In the genomic region with DNA sequence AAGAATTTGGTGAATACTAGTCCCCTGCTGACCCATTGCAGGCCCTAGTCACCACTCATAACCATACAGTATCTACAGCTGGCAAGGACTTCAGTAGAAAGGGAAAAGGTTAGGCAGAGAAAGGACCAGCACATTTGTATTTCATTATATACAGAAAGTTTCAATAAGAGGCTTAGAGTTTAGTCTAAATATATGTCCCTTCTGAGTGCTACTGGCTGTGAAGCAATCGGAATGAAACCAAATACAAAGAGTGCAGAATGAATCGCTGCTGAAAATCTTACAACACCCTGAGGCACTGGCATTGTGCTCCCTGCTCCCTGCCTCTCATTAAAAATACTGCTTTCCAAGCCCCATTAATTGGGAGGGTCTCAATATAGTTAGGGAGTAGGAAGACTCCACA, we compare ENCODE assay signal across 31 cellular contexts.
"Had no signal": no experiment of that assay in that cellular context is flagged by ENCODE, and none has a peak within 500 bp of the region (broad histone marks: within the 10 kb centered on the region; RNA-seq: fewer than 3 reads in every experiment).

No MANE protein-coding gene starts in this region.

- DNase-seq: activated B cell treated with CpG ODN at 0.5 μM for 24 hours; activated CD4-positive, alpha-beta T cell treated with anti-CD3 and anti-CD28 coated beads for 48 hours; activated CD4-positive, alpha-beta T cell treated with anti-CD3 and anti-CD28 coated beads, Interleukin-2, amount 50 U/mL, for 1 hour; activated CD4-positive, alpha-beta T cell treated with anti-CD3 and anti-CD28 coated beads, Interleukin-2, amount 50 U/mL, for 48 hours; activated CD8-positive, alpha-beta memory T cell treated with anti-CD3 and anti-CD28 coated beads for 24 hours; activated CD8-positive, alpha-beta T cell treated with anti-CD3 and anti-CD28 coated beads for 36 hours; activated effector memory CD4-positive, alpha-beta T cell treated with anti-CD3 and anti-CD28 coated beads, Interleukin-2, amount 50 U/mL, for 16 hours; activated naive CD4-positive, alpha-beta T cell treated with anti-CD3 and anti-CD28 coated beads for 36 hours; activated naive CD8-positive, alpha-beta T cell treated with anti-CD3 and anti-CD28 coated beads for 36 hours; activated naive CD8-positive, alpha-beta T cell treated with anti-CD3 and anti-CD28 coated beads, Interleukin-2, amount 50 U/mL, for 24 hours; activated T-cell treated with anti-CD3 and anti-CD28 coated beads, Interleukin-2, amount 50 U/mL, for 4 hours; brain microvascular endothelial cell; dorsolateral prefrontal cortex; effector memory CD4-positive, alpha-beta T cell; endodermal cell; foreskin melanocyte; heart right ventricle; T-helper 17 cell; T1000; WERI-Rb-1 had no signal

- H3K9me3 ChIP-seq: ascending aorta, gastroesophageal sphincter, heart right ventricle had no signal

- ATAC-seq: activated CD4-positive, CD25-positive, alpha-beta regulatory T cell treated with anti-CD3 and anti-CD28 coated beads, Interleukin-2, amount 50 U/mL, for 24 hours; activated CD8-positive, alpha-beta T cell treated with anti-CD3 and anti-CD28 coated beads for 36 hours; activated naive CD8-positive, alpha-beta T cell treated with anti-CD3 and anti-CD28 coated beads, Interleukin-2, amount 50 U/mL, for 24 hours; activated T-cell treated with anti-CD3 and anti-CD28 coated beads, Interleukin-2, amount 50 U/mL, for 4 hours; activated T-helper 17 cell treated with anti-CD3 and anti-CD28 coated beads, Interleukin-2, amount 50 U/mL, for 72 hours; esophagus mucosa; gastroesophageal sphincter; heart right ventricle; T-helper 17 cell had no signal

- H3K4me3 ChIP-seq: ascending aorta, coronary artery, dorsolateral prefrontal cortex, gastroesophageal sphincter, heart right ventricle, hepatocyte had no signal

- H3K36me3 ChIP-seq: ascending aorta, brain microvascular endothelial cell, gastroesophageal sphincter, heart right ventricle, WERI-Rb-1 had no signal

- H3K4me3 Mint-ChIP-seq: activated B cell treated with CpG ODN at 0.5 μM for 24 hours; activated CD8-positive, alpha-beta T cell treated with anti-CD3 and anti-CD28 coated beads for 36 hours; activated naive CD4-positive, alpha-beta T cell treated with anti-CD3 and anti-CD28 coated beads for 36 hours; activated naive CD4-positive, alpha-beta T cell treated with anti-CD3 and anti-CD28 coated beads, Interleukin-2, amount 50 U/mL, for 24 hours; activated naive CD8-positive, alpha-beta T cell treated with anti-CD3 and anti-CD28 coated beads for 36 hours; activated naive CD8-positive, alpha-beta T cell treated with anti-CD3 and anti-CD28 coated beads, Interleukin-2, amount 50 U/mL, for 24 hours; activated T-cell treated with anti-CD3 and anti-CD28 coated beads, Interleukin-2, amount 50 U/mL, for 4 hours; activated T-helper 17 cell treated with anti-CD3 and anti-CD28 coated beads, Interleukin-2, amount 50 U/mL, for 72 hours; central memory CD8-positive, alpha-beta T cell; dendritic cell treated with granulocyte-macrophage colony-stimulating factor and Interleukin-4, amounts not matched to agents 40 ng/mL and 50 ng/mL, for 4 days; endodermal cell; T-helper 17 cell; T-helper 2 cell treated with Interferon-gamma antibody and Interleukin-4, amounts not matched to agents 5 μg/mL and 100 μg/mL, for 36 hours had no signal

- H3K4me2 ChIP-seq: hepatocyte had no signal

- H3K4me1 ChIP-seq: ascending aorta, gastroesophageal sphincter had no signal

- H3K27ac Mint-ChIP-seq: activated B cell treated with CpG ODN at 0.5 μM for 24 hours; activated CD8-positive, alpha-beta T cell treated with anti-CD3 and anti-CD28 coated beads for 36 hours; activated naive CD4-positive, alpha-beta T cell treated with anti-CD3 and anti-CD28 coated beads for 36 hours; activated naive CD4-positive, alpha-beta T cell treated with anti-CD3 and anti-CD28 coated beads, Interleukin-2, amount 50 U/mL, for 24 hours; activated naive CD8-positive, alpha-beta T cell treated with anti-CD3 and anti-CD28 coated beads for 36 hours; activated naive CD8-positive, alpha-beta T cell treated with anti-CD3 and anti-CD28 coated beads, Interleukin-2, amount 50 U/mL, for 24 hours; activated T-helper 17 cell treated with anti-CD3 and anti-CD28 coated beads, Interleukin-2, amount 50 U/mL, for 72 hours; dendritic cell treated with granulocyte-macrophage colony-stimulating factor and Interleukin-4, amounts not matched to agents 40 ng/mL and 50 ng/mL, for 4 days; endodermal cell; T-helper 17 cell; T-helper 2 cell treated with Interferon-gamma antibody and Interleukin-4, amounts not matched to agents 5 μg/mL and 100 μg/mL, for 36 hours had no signal

- H3K79me2 ChIP-seq: hepatocyte had no signal

- H3K27ac ChIP-seq: ascending aorta, brain microvascular endothelial cell, coronary artery, dorsolateral prefrontal cortex, gastroesophageal sphincter, heart right ventricle, hepatocyte, WERI-Rb-1 had no signal

- H3K27me3 Mint-ChIP-seq: activated B cell treated with CpG ODN at 0.5 μM for 24 hours; activated CD8-positive, alpha-beta T cell treated with anti-CD3 and anti-CD28 coated beads for 36 hours; activated naive CD4-positive, alpha-beta T cell treated with anti-CD3 and anti-CD28 coated beads, Interleukin-2, amount 50 U/mL, for 24 hours; activated naive CD8-positive, alpha-beta T cell treated with anti-CD3 and anti-CD28 coated beads for 36 hours; activated naive CD8-positive, alpha-beta T cell treated with anti-CD3 and anti-CD28 coated beads, Interleukin-2, amount 50 U/mL, for 24 hours; central memory CD8-positive, alpha-beta T cell; dendritic cell treated with granulocyte-macrophage colony-stimulating factor and Interleukin-4, amounts not matched to agents 40 ng/mL and 50 ng/mL, for 4 days had no signal

- H3K4me1 Mint-ChIP-seq: activated T-helper 17 cell treated with anti-CD3 and anti-CD28 coated beads, Interleukin-2, amount 50 U/mL, for 72 hours; central memory CD8-positive, alpha-beta T cell; endodermal cell had no signal

- H3K9me3 Mint-ChIP-seq: activated B cell treated with CpG ODN at 0.5 μM for 24 hours; activated CD8-positive, alpha-beta T cell treated with anti-CD3 and anti-CD28 coated beads for 36 hours; activated naive CD4-positive, alpha-beta T cell treated with anti-CD3 and anti-CD28 coated beads for 36 hours; activated naive CD4-positive, alpha-beta T cell treated with anti-CD3 and anti-CD28 coated beads, Interleukin-2, amount 50 U/mL, for 24 hours; activated naive CD8-positive, alpha-beta T cell treated with anti-CD3 and anti-CD28 coated beads for 36 hours; activated naive CD8-positive, alpha-beta T cell treated with anti-CD3 and anti-CD28 coated beads, Interleukin-2, amount 50 U/mL, for 24 hours; activated T-cell treated with anti-CD3 and anti-CD28 coated beads, Interleukin-2, amount 50 U/mL, for 4 hours; activated T-helper 17 cell treated with anti-CD3 and anti-CD28 coated beads, Interleukin-2, amount 50 U/mL, for 72 hours; central memory CD8-positive, alpha-beta T cell; dendritic cell treated with granulocyte-macrophage colony-stimulating factor and Interleukin-4, amounts not matched to agents 40 ng/mL and 50 ng/mL, for 4 days; endodermal cell; T-helper 2 cell treated with Interferon-gamma antibody and Interleukin-4, amounts not matched to agents 5 μg/mL and 100 μg/mL, for 36 hours had no signal

- H2AFZ ChIP-seq: hepatocyte had no signal

- H3K27me3 ChIP-seq: ascending aorta, dorsolateral prefrontal cortex, gastroesophageal sphincter, heart right ventricle had no signal
